27 cellular contexts compared by ENCODE assay signal in the genomic region with DNA sequence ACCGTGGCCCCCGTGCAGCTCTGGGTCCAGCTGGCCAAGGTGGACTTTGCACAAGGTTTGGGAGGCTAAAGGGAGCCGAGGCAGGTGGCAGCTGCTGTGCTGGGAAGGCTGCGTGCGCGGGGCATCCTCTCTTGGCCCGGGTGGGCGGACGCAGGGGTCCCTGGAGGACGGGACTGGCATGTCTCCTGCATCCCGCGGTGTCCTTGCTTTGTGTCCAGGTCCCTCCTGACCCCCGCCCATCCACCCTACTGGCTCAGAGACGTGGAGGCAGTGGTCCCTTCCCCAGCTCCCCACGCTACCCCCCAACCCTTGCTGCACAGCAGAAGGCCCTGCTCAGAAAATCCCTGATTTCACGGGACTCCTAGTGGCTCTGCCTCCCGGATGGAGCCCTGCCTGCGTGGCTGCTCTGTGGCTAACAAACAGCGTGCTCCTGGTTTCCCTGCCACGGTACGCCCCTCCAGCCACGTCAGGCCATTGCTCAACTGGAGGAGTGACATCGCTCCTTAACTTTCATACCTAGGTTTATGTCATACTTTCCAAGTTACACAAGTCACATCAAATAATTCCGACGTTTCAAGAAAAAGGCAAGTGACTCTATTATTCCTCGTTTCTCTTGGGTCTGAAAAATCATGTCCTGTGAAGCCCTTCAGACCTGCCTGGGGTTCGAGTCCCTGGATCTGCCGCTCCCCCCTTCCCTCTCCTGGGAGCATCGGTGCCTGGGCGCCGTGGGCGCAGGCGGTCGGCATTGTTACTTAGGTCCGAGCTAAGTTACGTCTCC.
"Had no signal": no experiment of that assay in that cellular context is flagged by ENCODE, and none has a peak within 500 bp of the region (broad histone marks: within the 10 kb centered on the region; RNA-seq: fewer than 3 reads in every experiment).

No MANE protein-coding gene starts in this region.

- H3K4me3 ChIP-seq: coronary artery, esophagus muscularis mucosa, left ventricle myocardium inferior, lower lobe of right lung, prostate gland, sigmoid colon, thoracic aorta, tibial nerve, upper lobe of left lung, uterus had no signal

- DNase-seq: dermis blood vessel endothelial cell; effector memory CD4-positive, alpha-beta T cell; foreskin melanocyte; hypothalamus; left ventricle myocardium inferior; nephron progenitor cell; sigmoid colon; stimulated activated CD4-positive, alpha-beta T cell treated with anti-CD3 and anti-CD28 coated beads, Interleukin-2, amount 100 ng/mL, for 24 hours; stimulated activated CD4-positive, alpha-beta T cell treated with anti-CD3 and anti-CD28 coated beads, Interleukin-4, amount 100 ng/mL, for 24 hours; stimulated activated naive CD4-positive, alpha-beta T cell treated with Interleukin-2 at 50 U/mL for 16 hours; substantia nigra; uterus had no signal

- H3K9me3 ChIP-seq: lower lobe of right lung, neutrophil, prostate gland, sigmoid colon, thoracic aorta, upper lobe of left lung, uterus had no signal

- H3K27ac ChIP-seq: coronary artery, esophagus muscularis mucosa, left ventricle myocardium inferior, lower lobe of right lung, neutrophil, parathyroid adenoma, prostate gland, sigmoid colon, thoracic aorta, tibial nerve, upper lobe of left lung, uterus had no signal

- ATAC-seq: lower lobe of right lung; naive thymus-derived CD8-positive, alpha-beta T cell; right cardiac atrium had no signal

- FAIRE-seq: endothelial cell of umbilical vein, keratinocyte had no signal

- H3K9me3 Mint-ChIP-seq: central memory CD8-positive, alpha-beta T cell; stimulated activated effector memory CD8-positive, alpha-beta T cell treated with anti-CD3 and anti-CD28 coated beads, Interleukin-12 subunit alpha, Interleukin-12 subunit beta, amount 100 ng/mL, for 72 hours had no signal

- H3K36me3 Mint-ChIP-seq: naive thymus-derived CD8-positive, alpha-beta T cell; stimulated activated effector memory CD8-positive, alpha-beta T cell treated with anti-CD3 and anti-CD28 coated beads, Interleukin-12 subunit alpha, Interleukin-12 subunit beta, amount 100 ng/mL, for 72 hours had no signal

- H3K4me3 Mint-ChIP-seq: central memory CD8-positive, alpha-beta T cell; naive thymus-derived CD8-positive, alpha-beta T cell; nephron progenitor cell; stimulated activated effector memory CD8-positive, alpha-beta T cell treated with anti-CD3 and anti-CD28 coated beads, Interleukin-12 subunit alpha, Interleukin-12 subunit beta, amount 100 ng/mL, for 72 hours had no signal

- H3K9ac ChIP-seq: parathyroid adenoma had no signal

- H3K36me3 ChIP-seq: esophagus muscularis mucosa, left ventricle myocardium inferior, lower lobe of right lung, neutrophil, prostate gland, sigmoid colon, thoracic aorta, tibial nerve, upper lobe of left lung, uterus had no signal

- H3K27ac Mint-ChIP-seq: nephron progenitor cell; stimulated activated effector memory CD8-positive, alpha-beta T cell treated with anti-CD3 and anti-CD28 coated beads, Interleukin-12 subunit alpha, Interleukin-12 subunit beta, amount 100 ng/mL, for 72 hours had no signal

- H3K27me3 ChIP-seq: esophagus muscularis mucosa, sigmoid colon, tibial nerve, upper lobe of left lung, uterus had no signal

- H3K4me1 ChIP-seq: esophagus muscularis mucosa, left ventricle myocardium inferior, lower lobe of right lung, parathyroid adenoma, prostate gland, sigmoid colon, tibial nerve, upper lobe of left lung, uterus had no signal
